1 cellular context compared by ENCODE assay signal in genomic region chr4:41320278-41320677, GRCh38.
TF ChIP-seq lines count a peak whose summit lies in the region.

No MANE protein-coding gene starts in this region.

TF ChIP-seq in A549, 52 proteins besides CTCF, POLR2A, EP300 and RAD21 (continued from another document):
- TF ChIP-seq PBX3 (IDR thresholded peaks at IDR 0.05): no peak
- no peak for TF ChIP-seq JUN (IDR thresholded peaks at IDR 0.05)
- no peak for TF ChIP-seq HES2 (IDR thresholded peaks at IDR 0.05)
- no peak for TF ChIP-seq RNF2 (IDR thresholded peaks at IDR 0.05; ENCODE audit: borderline replicate concordance, low read depth)
- no peak for TF ChIP-seq SREBF2 (IDR thresholded peaks at IDR 0.05)
- TF ChIP-seq SMC3 (IDR thresholded peaks at IDR 0.05): no peak
- no peak for TF ChIP-seq CBX8 (IDR thresholded peaks at IDR 0.05)
- no peak for TF ChIP-seq HOXB5 (CRISPR knock-in tag; IDR thresholded peaks at IDR 0.05)
- no peak for TF ChIP-seq HDAC2 (IDR thresholded peaks at IDR 0.05)
- no peak for TF ChIP-seq EHMT2 (IDR thresholded peaks at IDR 0.05; ENCODE audit: low read depth)
